ENCODE assay signal across 1 cellular context in genomic region chr12:50725011-50725899, GRCh38.
TF ChIP-seq lines count a peak whose summit lies in the region.

No MANE protein-coding gene starts in this region.

TF ChIP-seq in HEK293, 187 proteins besides CTCF, POLR2A, EP300 and RAD21 (continued from another document and continues in another):
- TF ChIP-seq EGR2 (tag by site-specific recombination; IDR thresholded peaks at IDR 0.05; ENCODE audit: low read depth), result no peak
- no peak for TF ChIP-seq ZNF513 (tag by site-specific recombination; IDR thresholded peaks at IDR 0.05)
- TF ChIP-seq ZNF600 (tag by site-specific recombination; IDR thresholded peaks at IDR 0.05), result peak; percentile 94
- TF ChIP-seq ZNF658 (tag by site-specific recombination; IDR thresholded peaks at IDR 0.05), result no peak
- no peak for TF ChIP-seq ZFP69B (tag by site-specific recombination; IDR thresholded peaks at IDR 0.05)
- TF ChIP-seq ZNF302 (tag by site-specific recombination; IDR thresholded peaks at IDR 0.05; ENCODE audit: low read depth), result no peak
- no peak for TF ChIP-seq ZNF266 (tag by site-specific recombination; IDR thresholded peaks at IDR 0.05; ENCODE audit: low read depth)
- TF ChIP-seq ZFP41 (tag by site-specific recombination; IDR thresholded peaks at IDR 0.05; ENCODE audit: borderline replicate concordance), result no peak
- no peak for TF ChIP-seq ZNF354C (tag by site-specific recombination; IDR thresholded peaks at IDR 0.05; ENCODE audit: borderline replicate concordance, low read depth)
- peak; percentile 24; the same call in 1 of the 2 replicates for TF ChIP-seq ZEB2 (tag by site-specific recombination; IDR thresholded peaks at IDR 0.05)
- no peak for TF ChIP-seq ZBTB7A (tag by site-specific recombination; IDR thresholded peaks at IDR 0.05; ENCODE audit: low read depth)
- peak; percentile 94 for TF ChIP-seq SP7 (tag by site-specific recombination; IDR thresholded peaks at IDR 0.05)
- TF ChIP-seq ZNF19 (tag by site-specific recombination; IDR thresholded peaks at IDR 0.05; ENCODE audit: low read depth), result no peak
- TF ChIP-seq ZNF837 (tag by site-specific recombination; IDR thresholded peaks at IDR 0.05), result no peak
- TF ChIP-seq ZNF239 (tag by site-specific recombination; IDR thresholded peaks at IDR 0.05), result no peak
- no peak for TF ChIP-seq KLF7 (tag by site-specific recombination; IDR thresholded peaks at IDR 0.05; ENCODE audit: borderline replicate concordance)
- TF ChIP-seq ZFP37 (tag by site-specific recombination; IDR thresholded peaks at IDR 0.05), result no peak
- TF ChIP-seq BCL11B (tag by site-specific recombination; IDR thresholded peaks at IDR 0.05; ENCODE audit: low read depth), result peak; percentile 87
- 0 out of 2 replicates have a peak, but pooled peaks have one; percentile 50 for TF ChIP-seq ZSCAN30 (tag by site-specific recombination; IDR thresholded peaks at IDR 0.05)
- no peak for TF ChIP-seq RBAK (tag by site-specific recombination; IDR thresholded peaks at IDR 0.05)
- TF ChIP-seq SP2 (tag by site-specific recombination; IDR thresholded peaks at IDR 0.05), result no peak
- no peak for TF ChIP-seq ZBTB8A (tag by site-specific recombination; IDR thresholded peaks at IDR 0.05)
- peak; percentile 25; the same call in 1 of the 2 replicates for TF ChIP-seq ZFHX2 (tag by site-specific recombination; conservative IDR thresholded peaks at IDR 0.05)
- TF ChIP-seq ZNF10 (tag by site-specific recombination; IDR thresholded peaks at IDR 0.05), result peak; percentile 18; the same call in 1 of the 2 replicates
- TF ChIP-seq OVOL3 (tag by site-specific recombination; IDR thresholded peaks at IDR 0.05), result peak; percentile 77
- no peak for TF ChIP-seq ZNF214 (tag by site-specific recombination; IDR thresholded peaks at IDR 0.05; ENCODE audit: borderline replicate concordance)
- TF ChIP-seq MZF1 (tag by site-specific recombination; IDR thresholded peaks at IDR 0.05; ENCODE audit: borderline replicate concordance), result peak; percentile 40; the same call in 1 of the 2 replicates
- 0 out of 2 replicates have a peak, but pooled peaks have one; percentile 70 for TF ChIP-seq REPIN1 (tag by site-specific recombination; IDR thresholded peaks at IDR 0.05; ENCODE audit: low read depth)
- TF ChIP-seq YY2 (tag by site-specific recombination; IDR thresholded peaks at IDR 0.05), result no peak
- TF ChIP-seq ZNF121 (tag by site-specific recombination; IDR thresholded peaks at IDR 0.05), result no peak
- peak; percentile 78 for TF ChIP-seq ZXDB (tag by site-specific recombination; IDR thresholded peaks at IDR 0.05)
- peak; percentile 88; the same call in 1 of the 2 replicates for TF ChIP-seq ZSCAN16 (tag by site-specific recombination; IDR thresholded peaks at IDR 0.05)
- TF ChIP-seq PRDM6 (tag by site-specific recombination; IDR thresholded peaks at IDR 0.05), result peak; percentile 91
- TF ChIP-seq ZNF37A (tag by site-specific recombination; IDR thresholded peaks at IDR 0.05), result no peak
- TF ChIP-seq INSM2 (tag by site-specific recombination; IDR thresholded peaks at IDR 0.05), result 0 out of 2 replicates have a peak, but pooled peaks have one; percentile 17
- peak; percentile 89 for TF ChIP-seq ZBTB17 (tag by site-specific recombination; IDR thresholded peaks at IDR 0.05)
- TF ChIP-seq ZNF324 (tag by site-specific recombination; IDR thresholded peaks at IDR 0.05), result no peak
- peak; percentile 83; the same call in 1 of the 2 replicates for TF ChIP-seq OSR2 (tag by site-specific recombination; IDR thresholded peaks at IDR 0.05)
- peak; percentile 85 for TF ChIP-seq ZNF580 (tag by site-specific recombination; IDR thresholded peaks at IDR 0.05)
- TF ChIP-seq GLI2 (tag by site-specific recombination; IDR thresholded peaks at IDR 0.05; ENCODE audit: borderline replicate concordance, low read depth), result no peak
- TF ChIP-seq ZNF629 (tag by site-specific recombination; IDR thresholded peaks at IDR 0.05), result peak; percentile 65
- TF ChIP-seq ZNF664 (tag by site-specific recombination; IDR thresholded peaks at IDR 0.05), result peak; percentile 98
- TF ChIP-seq HOXD13 (CRISPR knock-in tag; IDR thresholded peaks at IDR 0.05; ENCODE audit: borderline replicate concordance), result no peak
- peak; percentile 43; the same call in 1 of the 2 replicates for TF ChIP-seq ZNF501 (tag by site-specific recombination; IDR thresholded peaks at IDR 0.05)
- TF ChIP-seq WT1 (tag by site-specific recombination; IDR thresholded peaks at IDR 0.05), result peak; percentile 90
- no peak for TF ChIP-seq ZBTB20 (tag by site-specific recombination; IDR thresholded peaks at IDR 0.05)
- TF ChIP-seq ZNF133 (tag by site-specific recombination; IDR thresholded peaks at IDR 0.05), result no peak
- TF ChIP-seq ZNF394 (tag by site-specific recombination; IDR thresholded peaks at IDR 0.05; ENCODE audit: borderline replicate concordance), result peak; percentile 58
- TF ChIP-seq ZNF24 (tag by site-specific recombination; IDR thresholded peaks at IDR 0.05), result 0 out of 2 replicates have a peak, but pooled peaks have one; percentile 24
- TF ChIP-seq KLF16 (tag by site-specific recombination; IDR thresholded peaks at IDR 0.05), result peak; percentile 45; the same call in 1 of the 2 replicates
- no peak for TF ChIP-seq ZNF654 (tag by site-specific recombination; IDR thresholded peaks at IDR 0.05; ENCODE audit: low read depth)
- TF ChIP-seq ZNF48 (tag by site-specific recombination; IDR thresholded peaks at IDR 0.05), result no peak
- no peak for TF ChIP-seq ZBTB21 (tag by site-specific recombination; IDR thresholded peaks at IDR 0.05)
- TF ChIP-seq ZNF843 (tag by site-specific recombination; IDR thresholded peaks at IDR 0.05), result peak; percentile 90
- TF ChIP-seq TSHZ1 (tag by site-specific recombination; IDR thresholded peaks at IDR 0.05; ENCODE audit: borderline replicate concordance), result 0 out of 2 replicates have a peak, but pooled peaks have one; percentile 51
- TF ChIP-seq ZBTB26 (tag by site-specific recombination; optimal IDR thresholded peaks at IDR 0.05), result no peak
- TF ChIP-seq KLF8 (tag by site-specific recombination; IDR thresholded peaks at IDR 0.05), result peak; percentile 81
- no peak for TF ChIP-seq ZNF211 (tag by site-specific recombination; IDR thresholded peaks at IDR 0.05; ENCODE audit: low read depth)
- TF ChIP-seq ZSCAN4 (tag by site-specific recombination; IDR thresholded peaks at IDR 0.05), result 0 out of 2 replicates have a peak, but pooled peaks have one; percentile 20
- TF ChIP-seq ZNF639 (tag by site-specific recombination; IDR thresholded peaks at IDR 0.05), result 0 out of 2 replicates have a peak, but pooled peaks have one; percentile 18
- peak; percentile 10; the same call in 1 of the 2 replicates for TF ChIP-seq ZNF16 (tag by site-specific recombination; IDR thresholded peaks at IDR 0.05; ENCODE audit: low read depth)
- no peak for TF ChIP-seq ZNF112 (tag by site-specific recombination; IDR thresholded peaks at IDR 0.05)
- 0 out of 2 replicates have a peak, but pooled peaks have one; percentile 37 for TF ChIP-seq ZSCAN23 (tag by site-specific recombination; IDR thresholded peaks at IDR 0.05)
- TF ChIP-seq ZBTB1 (tag by site-specific recombination; IDR thresholded peaks at IDR 0.05), result no peak
- 0 out of 2 replicates have a peak, but pooled peaks have one; percentile 25 for TF ChIP-seq ZNF391 (tag by site-specific recombination; IDR thresholded peaks at IDR 0.05; ENCODE audit: borderline replicate concordance, low read depth)
- TF ChIP-seq KLF10 (tag by site-specific recombination; IDR thresholded peaks at IDR 0.05), result peak; percentile 67
